In the genomic region with DNA sequence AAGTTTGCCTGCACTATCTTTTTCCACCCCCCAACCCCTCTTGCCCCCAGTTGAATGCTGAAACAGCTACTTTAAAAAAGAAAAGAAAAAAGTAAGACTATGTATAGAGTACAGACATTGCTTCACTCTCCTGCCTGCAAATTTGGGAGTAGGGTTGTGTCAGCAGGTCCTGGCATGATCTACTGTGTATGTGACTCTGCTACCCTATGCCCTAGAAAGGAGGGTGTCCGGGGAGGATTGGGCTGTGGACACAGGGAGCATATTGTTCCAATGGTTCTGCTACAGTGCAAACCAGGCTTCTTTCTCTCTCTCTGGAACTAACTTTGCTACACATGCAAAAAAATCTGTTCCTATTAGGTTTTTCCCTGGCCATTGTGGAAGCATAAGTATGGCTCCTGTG, we compare ENCODE assay signal across 17 cellular contexts. TPM values are rescaled to one million over a fixed set of nuclear protein-coding genes. Genes with fewer than 3 reads are reported as not detected.
A peak's percentile ranks its signal among the peaks of the same experiment; 100 is the strongest.
DNase-seq lines count a peak whose midpoint lies in the region; ATAC-seq, FAIRE-seq and TF ChIP-seq lines count a peak whose summit lies in the region.
"Had no signal": no experiment of that assay in that cellular context is flagged by ENCODE, and none has a peak within 500 bp of the region (broad histone marks: within the 10 kb centered on the region; RNA-seq: fewer than 3 reads in every experiment).

No MANE protein-coding gene starts in this region.

- H4K20me1 ChIP-seq in K562 (replicated peaks; ENCODE audit: control insufficient read depth, insufficient read depth, low read length) = no peaks in the 10 kb centered on the region

- H3K36me3 ChIP-seq in K562 (ENCODE audit: control insufficient read depth, insufficient read depth, low read length) (no peaks in the 10 kb centered on the region), mesendoderm (ENCODE audit: control insufficient read depth, insufficient read depth, low read length) (no peaks in the 10 kb centered on the region), aorta (ENCODE audit: control insufficient read depth in 1 of 2, insufficient read depth in 2 of 2, low read length in 1 of 2) (no peaks in the 10 kb centered on the region)

- peak overlapping the region; percentile 45 for H2BK120ac ChIP-seq in mesendoderm (ENCODE audit: low read depth, low read length)

- H2BK15ac ChIP-seq in mesendoderm (replicated peaks; ENCODE audit: low read depth) = no peak overlapping the region

- no peak overlapping the region for H2AK5ac ChIP-seq in mesendoderm (ENCODE audit: low read length)

- no peaks in the 10 kb centered on the region for H3K9me1 ChIP-seq in K562 (ENCODE audit: control insufficient read depth, insufficient read depth, low read length)

- no peak for TF ChIP-seq CTCF in K562 (IDR thresholded peaks at IDR 0.05 in 2 of 3, conservative IDR thresholded peaks at IDR 0.05 in 1 of 3; ENCODE audit: insufficient read depth in 2 of 3, low read depth in 1 of 3, low read length in 3 of 3)

- H2BK5ac ChIP-seq in mesendoderm (ENCODE audit: low read length) = no peak overlapping the region

- WGBS in K562 (ENCODE audit: insufficient coverage, low coverage, missing lambda C conversion rate) = 63% methylated on average over 1 of the region's 1 CpG
- no CpG with 5 or more reads among the region's 1 CpG for WGBS in mesendoderm (ENCODE audit: extremely low coverage, insufficient coverage, low lambda C conversion rate)
- 18 to 23% methylated on average over 1 of the region's 1 CpG for WGBS in aorta, 2 donors

- ATAC-seq in K562 (peak; percentile 51), aorta (ENCODE audit: low FRiP score) (peak; percentile 68), HG03460 (IDR thresholded peaks at IDR 0.05; ENCODE audit: unreplicated experiment) (no peak)

- no peak overlapping the region for H3K27ac ChIP-seq in K562 (ENCODE audit: extremely low read depth, low read depth, low read length)
- no peak overlapping the region for H3K27ac ChIP-seq in mesendoderm (ENCODE audit: low read depth, low read length)
- peak overlapping the region in 1 of 2 donors; percentile 68 for H3K27ac ChIP-seq in aorta (ENCODE audit: low read depth in 1 of 2, low read length in 2 of 2)

- H3K4me2 ChIP-seq in K562 (ENCODE audit: insufficient read depth, low read length) = no peak overlapping the region
- H3K4me2 ChIP-seq in mesendoderm (ENCODE audit: low read length) = no peak overlapping the region

- intact Hi-C loops in K562 (cut with micrococcal nuclease) = loop anchor here (10.0 kb wide), 3 partner anchors 175 to 515 kb away; no protein-coding TSS in a partner anchor
- intact Hi-C loops in aorta (cut with DNase I) = loop anchor here in 1 of 2 donors (10.0 kb wide), 2 partner anchors 1015 to 1225 kb away; no protein-coding TSS in a partner anchor

- no peak for TF ChIP-seq EP300 in K562 (IDR thresholded peaks at IDR 0.05; ENCODE audit: low read length)

- peak overlapping the region; percentile 40; the same call in 1 of the 2 replicates for H2AFZ ChIP-seq in K562 (ENCODE audit: low read depth, low read length)

- H3K4me3 ChIP-seq in K562 (no peak overlapping the region), mesendoderm (ENCODE audit: low read length) (no peak overlapping the region), aorta (ENCODE audit: low read length in 2 of 2) (no peak overlapping the region)

- no peak for TF ChIP-seq RAD21 in K562 (CRISPR knock-in tag; conservative IDR thresholded peaks at IDR 0.05 in 1 of 2, IDR thresholded peaks at IDR 0.05 in 1 of 2)

- DNase-seq in K562 (ENCODE audit: extremely low read depth in 1 of 4, low spot score in 3 of 4) (no peak), foreskin melanocyte (peak; percentile 35), mesendoderm (no peak), aorta (no peak), OCI-M2 (lab: John Stamatoyannopoulos, UW; ENCODE audit: unreplicated experiment) (no peak), SHP77 (lab: John Stamatoyannopoulos, UW) (no peak)
- DNase-seq: COR-L47, GF-D8, GOT3, KBM-7, NCI-H1436, NCI-H2029, NCI-H2171 treated with DMSO at 0.1 percent for 48 hours, NCI-H446 treated with DMSO at 0.1 percent for 48 hours, NCI-H748 treated with DMSO at 0.1 percent for 48 hours had no signal

- no peaks in the 10 kb centered on the region for H3K79me1 ChIP-seq in mesendoderm (ENCODE audit: low read length)

- CTCF ChIA-PET in K562 (lab: Yijun Ruan, JAX; ENCODE audit: low intra/inter-chr PET ratio) = no interaction called here

- no peaks in the 10 kb centered on the region for H3K9me3 ChIP-seq in K562 (replicated peaks; ENCODE audit: control insufficient read depth, insufficient read depth, low read depth, low read length)
- H3K9me3 ChIP-seq in aorta (ENCODE audit: control insufficient read depth, low read length) = no peaks in the 10 kb centered on the region

- no peak overlapping the region for H4K5ac ChIP-seq in mesendoderm (ENCODE audit: low read length)

- POLR2A ChIA-PET in K562 (lab: Yijun Ruan, JAX) = interaction anchor here (1.2 to 1.4 kb wide), 2 partner anchors 9 to 13 kb away, joined by 3 to 4 read pairs; no protein-coding TSS in a partner anchor

- TF ChIP-seq POLR2A in K562 (conservative IDR thresholded peaks at IDR 0.05) = no peak

- H3K4ac ChIP-seq in mesendoderm (ENCODE audit: low read depth, low read length) = no peak overlapping the region

- no peak overlapping the region for H3K18ac ChIP-seq in mesendoderm (ENCODE audit: low read length)

- H3K79me2 ChIP-seq in K562 (ENCODE audit: control insufficient read depth, insufficient read depth, low read length) (no peaks in the 10 kb centered on the region), mesendoderm (ENCODE audit: control insufficient read depth, insufficient read depth, low read length) (no peaks in the 10 kb centered on the region)

- H3K9ac ChIP-seq in K562 (ENCODE audit: insufficient read depth in 1 of 2, low read depth in 2 of 2, low read length in 2 of 2) (no peak overlapping the region), mesendoderm (ENCODE audit: low read length) (no peak overlapping the region)

- H4K8ac ChIP-seq in mesendoderm (ENCODE audit: low read depth, low read length) = no peak overlapping the region

- no TSS peak for BruUV-seq in K562 (replicated peaks; lab: Mats Ljungman, UMichigan)

- H3K27me3 ChIP-seq in K562 (ENCODE audit: control insufficient read depth in 2 of 2, insufficient read depth in 2 of 2, low read length in 2 of 2) = no peaks in the 10 kb centered on the region
- no peaks in the 10 kb centered on the region for H3K27me3 ChIP-seq in mesendoderm (ENCODE audit: insufficient read depth, low read length, poor library complexity)
- H3K27me3 ChIP-seq in aorta (ENCODE audit: control insufficient read depth in 1 of 2, insufficient read depth in 2 of 2, low read length in 1 of 2) = no peaks in the 10 kb centered on the region

- in situ Hi-C loops in K562 (cut with MboI) = no loop called here

- H3K56ac ChIP-seq in mesendoderm (ENCODE audit: low read length) = no peak overlapping the region

- no peak for FAIRE-seq in K562 (lab: Jason Lieb, UNC)
- FAIRE-seq: GM12891 had no signal

- H3K23ac ChIP-seq in mesendoderm (ENCODE audit: low read length) = no peak overlapping the region

- H3K4me1 ChIP-seq in K562 (replicated peaks in 1 of 2; ENCODE audit: control insufficient read depth in 2 of 2, insufficient read depth in 2 of 2, low read length in 2 of 2) = peaks cover 3 to 6% of the 10 kb centered on the region in 2 experiments; a peak in 4 of 5 replicates
- H3K4me1 ChIP-seq in mesendoderm (ENCODE audit: control insufficient read depth, low read depth, low read length) = no peaks in the 10 kb centered on the region
- no peaks in the 10 kb centered on the region for H3K4me1 ChIP-seq in aorta (ENCODE audit: control insufficient read depth in 1 of 2, insufficient read depth in 2 of 2, low read length in 2 of 2)

TF ChIP-seq in K562, 482 proteins besides CTCF, POLR2A, EP300 and RAD21:
- TF ChIP-seq ZNF239 (CRISPR knock-in tag; IDR thresholded peaks at IDR 0.05) (no peak), ERF (CRISPR knock-in tag; IDR thresholded peaks at IDR 0.05) (no peak), HDAC8 (tag; IDR thresholded peaks at IDR 0.05) (no peak), TRIM24 (IDR thresholded peaks at IDR 0.05) (no peak), MYNN (IDR thresholded peaks at IDR 0.05) (no peak), MYNN (CRISPR knock-in tag; IDR thresholded peaks at IDR 0.05) (no peak), BRD4 (IDR thresholded peaks at IDR 0.05) (no peak), SNIP1 (IDR thresholded peaks at IDR 0.05; ENCODE audit: low read depth) (no peak), HLTF (IDR thresholded peaks at IDR 0.05) (no peak), TCF7 (IDR thresholded peaks at IDR 0.05; ENCODE audit: borderline replicate concordance) (no peak)

RNA-seq across cellular contexts. Expression of a gene that starts 9.9 kb away (rescaled TPM):
- total RNA-seq in K562 (2011; cell fraction: chromatin; rRNA removed; ENCODE audit: low replicate concordance) = 342 and 614 TPM in 2 replicates
- 113 and 153 TPM in 2 replicates for total RNA-seq in K562 (2011; cell fraction: nucleolus; rRNA removed)
- 327 and 692 TPM in 2 replicates for total RNA-seq in K562 (2011; cell fraction: nucleoplasm; rRNA removed)
- total RNA-seq in K562 (2014; rRNA removed) (65.0 and 72.3 TPM in 2 replicates), K562 (2014; rRNA removed; fragmentation: Illumina TruSeq; extraction: Trizol) (87.9 and 96.2 TPM in 2 replicates), K562 (2015; rRNA removed; fragmentation: Illumina TruSeq; extraction: Trizol) (82.2 and 85.8 TPM in 2 replicates), K562 (2021) (101 and 113 TPM in 2 replicates), aorta (100 to 1,000 TPM; 174 to 301 TPM)
- polyA plus RNA-seq in K562 (2011; rRNA removed) (66.9 and 73.3 TPM in 2 replicates), K562 (2014; fragmentation: Illumina TruSeq; extraction: Trizol) (52.2 and 57.2 TPM in 2 replicates), K562 (2014; fragmentation: Nextera tagmentation; extraction: Ambion mirVana) (10 to 100 TPM; 15.1 to 30.1 TPM), K562 (2014; rRNA removed) (46.5 and 50.2 TPM in 2 replicates), aorta (10 to 100 TPM; 38.7 to 67.6 TPM)
- 37.5 and 39.9 TPM in 2 replicates for polyA plus RNA-seq in K562 (2011; cell fraction: cytosol; rRNA removed)
- polyA plus RNA-seq in K562 (2011; cell fraction: nucleus; rRNA removed) = 143 and 148 TPM in 2 replicates
- 33.6 and 40.1 TPM in 2 replicates for polyA plus RNA-seq in K562 (2012)
- 369 and 399 TPM in 2 replicates for polyA minus RNA-seq in K562 (2011; rRNA and poly(A)+ RNA removed)
- 41.4 and 51.2 TPM in 2 replicates for polyA minus RNA-seq in K562 (2011; cell fraction: cytosol; rRNA and poly(A)+ RNA removed)
- polyA minus RNA-seq in K562 (2011; cell fraction: nucleus; rRNA and poly(A)+ RNA removed) = 431 and 576 TPM in 2 replicates
- polyA plus RNA-seq in mesendoderm (2013, experiment 1 of 2) = 0.74 TPM
- polyA plus RNA-seq in mesendoderm (2013, experiment 2 of 2) = 0.83 TPM
